In the genomic region with DNA sequence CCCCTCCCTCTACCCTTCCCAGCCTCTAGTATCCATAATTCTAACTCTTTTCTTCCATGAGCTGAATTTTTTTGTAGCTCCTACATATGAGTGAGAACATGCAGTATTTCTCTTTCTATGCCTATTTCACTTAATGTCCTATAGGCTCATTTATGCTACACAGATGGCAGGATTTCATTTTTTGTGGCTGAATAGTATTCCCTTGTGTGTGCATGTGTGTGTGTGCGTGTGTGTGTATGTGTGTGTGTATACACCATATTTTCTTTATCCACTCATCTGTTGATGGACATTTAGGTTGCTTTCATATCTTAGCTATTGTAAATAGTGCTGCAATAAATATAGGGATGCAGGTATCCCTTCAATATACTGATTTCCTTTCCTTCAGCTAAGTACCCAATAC, we compare ENCODE assay signal across 27 cellular contexts.
"Had no signal": no experiment of that assay in that cellular context is flagged by ENCODE, and none has a peak within 500 bp of the region (broad histone marks: within the 10 kb centered on the region; RNA-seq: fewer than 3 reads in every experiment).

No MANE protein-coding gene starts in this region.

- H3K4me3 ChIP-seq: stomach, suprapubic skin, testis, thoracic aorta, thyroid gland, tibial artery, tibial nerve, transverse colon, upper lobe of left lung, upper lobe of right lung, uterus, vagina had no signal

- H3K4me1 ChIP-seq: stomach, suprapubic skin, testis, thyroid gland, tibial nerve, transverse colon, upper lobe of left lung, upper lobe of right lung, uterus, vagina had no signal

- H3K9me3 ChIP-seq: stomach, suprapubic skin, testis, thoracic aorta, thyroid gland, upper lobe of left lung, upper lobe of right lung, uterus, vagina had no signal

- H3K36me3 ChIP-seq: stomach, suprapubic skin, thoracic aorta, thyroid gland, tibial artery, tibial nerve, transverse colon, upper lobe of left lung, upper lobe of right lung, uterus, vagina had no signal

- H3K27me3 ChIP-seq: stomach, suprapubic skin, testis, thyroid gland, tibial artery, tibial nerve, transverse colon, upper lobe of left lung, upper lobe of right lung, uterus, vagina had no signal

- DNase-seq: stimulated activated CD4-positive, alpha-beta T cell treated with anti-CD3 and anti-CD28 coated beads, Interleukin-2, amount 100 ng/mL, for 48 hours; stimulated activated CD4-positive, alpha-beta T cell treated with anti-CD3 and anti-CD28 coated beads, Interleukin-4, amount 100 ng/mL, for 1 hour; stimulated activated CD4-positive, alpha-beta T cell treated with anti-CD3 and anti-CD28 coated beads, Interleukin-4, amount 100 ng/mL, for 24 hours; stimulated activated CD4-positive, alpha-beta T cell treated with anti-CD3 and anti-CD28 coated beads, Interleukin-4, amount 100 ng/mL, for 4 hours; stimulated activated CD8-positive, alpha-beta memory T cell treated with anti-CD3 and anti-CD28 coated beads, Interleukin-4, amount 100 ng/mL, for 48 hours; stimulated activated naive B cell treated with anti-CD40 and anti-IgM and Interleukin-4, amounts not matched to agents 10 μg/mL and 1 μg/mL and 100 μg/mL, for 72 hours; stimulated activated naive CD4-positive, alpha-beta T cell; stimulated activated naive CD4-positive, alpha-beta T cell treated with Interleukin-2 at 50 U/mL for 16 hours; stimulated activated naive CD8-positive, alpha-beta T cell treated with anti-CD3 and anti-CD28 coated beads, Interleukin-15, amount 100 ng/mL, for 72 hours; stimulated activated naive CD8-positive, alpha-beta T cell treated with anti-CD3 and anti-CD28 coated beads, Interleukin-15, Interleukin-2, amounts not matched to agents 100 U/mL and 50 U/mL, for 24 hours; stomach; substantia nigra; testis; thyroid gland; tibial artery; transverse colon; trophoblast cell; upper lobe of left lung; upper lobe of right lung; uterus had no signal

- H3K27ac ChIP-seq: stomach, suprapubic skin, testis, thyroid gland, tibial nerve, transverse colon, upper lobe of left lung, upper lobe of right lung, uterus, vagina had no signal

- ATAC-seq: stimulated activated effector memory CD8-positive, alpha-beta T cell treated with anti-CD3 and anti-CD28 coated beads, Interleukin-12 subunit alpha, Interleukin-12 subunit beta, amount 100 ng/mL, for 72 hours; stimulated activated memory B cell treated with anti-CD40 and anti-IgM and Interleukin-4, amounts not matched to agents 10 μg/mL and 1 μg/mL and 100 μg/mL, for 72 hours; stimulated activated naive B cell treated with anti-CD40 and anti-IgM and Interleukin-4, amounts not matched to agents 10 μg/mL and 1 μg/mL and 100 μg/mL, for 72 hours; stimulated activated naive CD8-positive, alpha-beta T cell treated with anti-CD3 and anti-CD28 coated beads, Interleukin-15, amount 100 ng/mL, for 72 hours; stimulated activated naive CD8-positive, alpha-beta T cell treated with anti-CD3 and anti-CD28 coated beads, Interleukin-15, Interleukin-2, amounts not matched to agents 100 U/mL and 50 U/mL, for 24 hours; upper lobe of right lung had no signal

- FAIRE-seq: urothelium cell line had no signal
